ENCODE assay signal across 9 cellular contexts in the genomic region with DNA sequence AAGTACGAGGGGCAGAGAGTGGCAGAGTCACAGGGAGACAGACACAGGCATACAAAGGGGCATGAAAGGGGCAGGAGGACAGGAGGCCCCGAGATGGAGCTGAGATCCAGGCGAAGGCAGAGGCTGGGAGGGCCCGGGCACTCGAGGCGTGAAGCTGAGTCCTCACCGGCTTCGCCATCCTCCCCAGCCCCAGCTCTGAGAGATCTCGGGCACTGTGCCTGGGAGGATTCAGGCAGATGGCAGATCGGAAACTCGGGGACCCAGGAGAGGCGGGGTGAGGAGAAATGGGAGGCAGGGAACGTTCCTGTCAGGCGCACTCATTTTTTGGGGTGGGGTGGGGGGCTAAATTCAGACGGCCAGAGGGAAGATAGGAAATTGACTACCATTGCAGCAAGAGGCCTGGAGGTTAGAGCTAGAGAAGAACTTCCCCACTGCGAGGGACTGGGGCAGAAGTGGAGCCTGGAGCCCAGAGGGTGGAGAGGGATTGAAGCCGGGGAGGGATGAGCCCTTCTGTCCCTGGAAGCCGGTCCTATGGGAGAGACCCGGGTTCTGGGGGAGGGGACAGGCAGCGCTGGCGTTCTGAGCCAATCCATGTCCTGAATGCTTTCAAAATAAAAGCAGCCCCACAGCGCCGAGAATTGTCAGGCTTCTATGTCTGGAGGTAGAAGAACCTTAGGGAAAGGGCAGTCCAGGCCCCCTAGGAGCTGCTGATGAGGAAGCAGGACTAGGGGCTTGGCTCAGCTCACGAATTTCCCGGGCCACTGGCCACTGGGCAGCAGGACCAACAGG. TPM values are rescaled to one million over a fixed set of nuclear protein-coding genes. Genes with fewer than 3 reads are reported as not detected.
A peak's percentile ranks its signal among the peaks of the same experiment; 100 is the strongest.
DNase-seq lines count a peak whose midpoint lies in the region; ATAC-seq and TF ChIP-seq lines count a peak whose summit lies in the region.
"Had no signal": no experiment of that assay in that cellular context is flagged by ENCODE, and none has a peak within 500 bp of the region (broad histone marks: within the 10 kb centered on the region; RNA-seq: fewer than 3 reads in every experiment).

No MANE protein-coding gene starts in this region.

- peaks cover 99% of the 10 kb centered on the region for H3K27me3 Mint-ChIP-seq in stimulated activated naive CD8-positive, alpha-beta T cell treated with anti-CD3 and anti-CD28 coated beads, Interleukin-15, amount 100 ng/mL, for 72 hours
- H3K27me3 Mint-ChIP-seq in WTC11 (ENCODE audit: low read depth): peaks cover 70% of the 10 kb centered on the region
- peaks cover 7 to 23% (median 8%) of the 10 kb centered on the region in 3 donors for H3K27me3 Mint-ChIP-seq in immature natural killer cell (ENCODE audit: low read depth in 3 of 3)

- no peak for TF ChIP-seq CTCF in WTC11 (IDR thresholded peaks at IDR 0.05)
- no peak for TF ChIP-seq CTCF in GM13976 (IDR thresholded peaks at IDR 0.05; ENCODE audit: borderline replicate concordance, control extremely low read depth, extremely low read depth, insufficient read depth, missing control alignments)

- DNase-seq in stimulated activated naive CD8-positive, alpha-beta T cell treated with anti-CD3 and anti-CD28 coated beads, Interleukin-15, amount 100 ng/mL, for 72 hours: no peak
- DNase-seq in stimulated activated naive CD8-positive, alpha-beta T cell treated with anti-CD3 and anti-CD28 coated beads, Interleukin-15, Interleukin-2, amounts not matched to agents 100 U/mL and 50 U/mL, for 24 hours: no peak
- peak; percentile 68 for DNase-seq in WTC11 (ENCODE audit: low spot score)
- DNase-seq in immature natural killer cell: no peak
- no peak for DNase-seq in GM13976 (ENCODE audit: low spot score)
- no peak for DNase-seq in activated CD4-positive, alpha-beta T cell treated with anti-CD3 and anti-CD28 coated beads, Interleukin-2, amount 50 U/mL, for 48 hours
- DNase-seq in ureter (ENCODE audit: low spot score): no peak

- H3K9me3 Mint-ChIP-seq in stimulated activated naive CD8-positive, alpha-beta T cell treated with anti-CD3 and anti-CD28 coated beads, Interleukin-15, amount 100 ng/mL, for 72 hours: no peaks in the 10 kb centered on the region
- H3K9me3 Mint-ChIP-seq in WTC11: no peaks in the 10 kb centered on the region
- H3K9me3 Mint-ChIP-seq in immature natural killer cell: no peaks in the 10 kb centered on the region

- H3K4me1 Mint-ChIP-seq in stimulated activated naive CD8-positive, alpha-beta T cell treated with anti-CD3 and anti-CD28 coated beads, Interleukin-15, amount 100 ng/mL, for 72 hours: peaks cover 33% of the 10 kb centered on the region
- H3K4me1 Mint-ChIP-seq in WTC11 (peaks cover 13% of the 10 kb centered on the region), immature natural killer cell (peaks cover 5 to 8% of the 10 kb centered on the region in 2 donors)

- CTCF ChIA-PET in WTC11 (lab: Charles Lee): interaction anchor here (0.6 to 6.7 kb wide), 89 partner anchors 8 to 554 kb away, joined by 3 to 200 read pairs (median 6); partner anchors contain the start of genes ACP4, CLEC11A, JOSD2 and KCNC3

- no peak overlapping the region for H3K27ac Mint-ChIP-seq in stimulated activated naive CD8-positive, alpha-beta T cell treated with anti-CD3 and anti-CD28 coated beads, Interleukin-15, amount 100 ng/mL, for 72 hours
- H3K27ac Mint-ChIP-seq in WTC11 (no peak overlapping the region), immature natural killer cell (no peak overlapping the region)

- POLR2A ChIA-PET in WTC11 (lab: Charles Lee): interaction anchor here (0.6 to 1.9 kb wide), 4 partner anchors 18 to 460 kb away, joined by 3 to 5 read pairs (median 4); partner anchors contain the start of gene JOSD2

- in situ Hi-C loops in GM13976 (cut with MboI; ENCODE audit: low sequenced_read_pairs, unreplicated experiment): no loop called here

- no peaks in the 10 kb centered on the region for H3K36me3 Mint-ChIP-seq in WTC11
- peaks cover 0 to 3% (median 0%) of the 10 kb centered on the region in 3 donors for H3K36me3 Mint-ChIP-seq in immature natural killer cell

- ATAC-seq in stimulated activated naive CD8-positive, alpha-beta T cell treated with anti-CD3 and anti-CD28 coated beads, Interleukin-15, amount 100 ng/mL, for 72 hours: no peak
- no peak for ATAC-seq in stimulated activated naive CD8-positive, alpha-beta T cell treated with anti-CD3 and anti-CD28 coated beads, Interleukin-15, Interleukin-2, amounts not matched to agents 100 U/mL and 50 U/mL, for 24 hours
- ATAC-seq in WTC11 (peak; percentile 49), GM18511 (IDR thresholded peaks at IDR 0.05; ENCODE audit: unreplicated experiment) (no peak)

- peak overlapping the region; percentile 38 to 98 for H3K4me3 Mint-ChIP-seq in stimulated activated naive CD8-positive, alpha-beta T cell treated with anti-CD3 and anti-CD28 coated beads, Interleukin-15, amount 100 ng/mL, for 72 hours
- H3K4me3 Mint-ChIP-seq in WTC11: peak overlapping the region; percentile 99
- peak overlapping the region; percentile 40 to 92 (median 64) for H3K4me3 Mint-ChIP-seq in immature natural killer cell

TF ChIP-seq in WTC11, 78 proteins besides CTCF, POLR2A, EP300 and RAD21:
- no peak for TF ChIP-seq SMAD3 (CRISPR knock-in tag; IDR thresholded peaks at IDR 0.05; ENCODE audit: borderline replicate concordance)
- peak; percentile 47; the same call in 1 of the 2 replicates for TF ChIP-seq GTF2I (CRISPR knock-in tag; conservative IDR thresholded peaks at IDR 0.05)
- no peak for TF ChIP-seq ZNF425 (CRISPR knock-in tag; conservative IDR thresholded peaks at IDR 0.05)
- TF ChIP-seq ZMAT4 (CRISPR knock-in tag; IDR thresholded peaks at IDR 0.05): no peak
- no peak for TF ChIP-seq TCF7 (CRISPR knock-in tag; IDR thresholded peaks at IDR 0.05; ENCODE audit: low read depth)
- TF ChIP-seq FOXP1 (CRISPR knock-in tag; IDR thresholded peaks at IDR 0.05; ENCODE audit: borderline replicate concordance): no peak
- no peak for TF ChIP-seq ZNF396 (CRISPR knock-in tag; IDR thresholded peaks at IDR 0.05; ENCODE audit: borderline replicate concordance)
TF ChIP-seq in WTC11: peak in this region for 1.

RNA-seq across cellular contexts. Expression of gene LRRC4B, which starts 12.6 kb away (rescaled TPM):
- total RNA-seq in WTC11 (2021): 10.0 to 11.0 TPM (median 10.9 TPM) in 3 replicates
- not detected for polyA plus RNA-seq in immature natural killer cell
- 4.7 TPM for total RNA-seq in ureter

RNA-seq across cellular contexts. Expression of gene ASPDH, which starts 41.9 kb away (rescaled TPM):
- total RNA-seq in WTC11 (2021): not detected in 3 replicates
- not detected for polyA plus RNA-seq in immature natural killer cell
- not detected for total RNA-seq in ureter
- total RNA-seq: fibroblast of lung had no signal
- polyA plus RNA-seq: fibroblast of lung had no signal

RNA-seq across cellular contexts. Expression of gene JOSD2, which starts 44.6 kb away (rescaled TPM):
- total RNA-seq in WTC11 (2021) (4.0 to 4.3 TPM (median 4.0 TPM) in 3 replicates), ureter (26.6 TPM)
- polyA plus RNA-seq in immature natural killer cell: 10 to 100 TPM; 21.4 to 28.2 (median 26.1) TPM
